Comparison of ENCODE assay signal across 19 cellular contexts in the genomic region with DNA sequence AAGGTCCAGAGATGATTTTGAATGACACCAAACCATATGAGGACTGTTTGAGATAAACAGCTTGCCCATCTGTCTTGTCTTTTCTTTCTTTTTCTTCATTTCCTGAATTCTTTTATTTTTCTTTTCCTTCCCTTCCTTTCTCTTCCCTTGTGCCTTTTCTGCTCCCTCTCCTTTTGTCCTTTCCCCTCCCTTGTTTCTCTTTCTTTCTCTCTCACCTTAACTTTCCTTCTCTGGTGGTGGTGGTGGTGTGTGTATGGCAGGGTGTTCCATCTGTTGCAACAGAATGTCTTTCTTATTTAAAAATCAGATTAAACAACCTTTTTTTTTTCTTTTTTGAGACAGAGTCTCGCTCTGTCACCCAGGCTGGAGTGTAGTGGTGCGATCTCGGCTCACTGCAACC. TPM values are rescaled to one million over a fixed set of nuclear protein-coding genes. Genes with fewer than 3 reads are reported as not detected.
"Had no signal": no experiment of that assay in that cellular context is flagged by ENCODE, and none has a peak within 500 bp of the region (broad histone marks: within the 10 kb centered on the region; RNA-seq: fewer than 3 reads in every experiment).

No MANE protein-coding gene starts in this region.

- H3K4me3 ChIP-seq: esophagus muscularis mucosa, sigmoid colon, testis, upper lobe of right lung had no signal

- H3K4me1 ChIP-seq: foreskin keratinocyte had no signal

- DNase-seq: activated CD4-positive, CD25-positive, alpha-beta regulatory T cell; amygdala; brain microvascular endothelial cell; foreskin keratinocyte; head of caudate nucleus; mammary epithelial cell; naive thymus-derived CD4-positive, alpha-beta T cell; occipital lobe; sigmoid colon; stimulated activated CD4-positive, alpha-beta T cell treated with anti-CD3 and anti-CD28 coated beads, Interleukin-2, amount 100 ng/mL, for 48 hours; stimulated activated CD8-positive, alpha-beta memory T cell treated with anti-CD3 and anti-CD28 coated beads, Interleukin-4, amount 100 ng/mL, for 48 hours; stimulated activated naive CD8-positive, alpha-beta T cell treated with anti-CD3 and anti-CD28 coated beads, Interleukin-15, amount 100 ng/mL, for 72 hours; T-helper 2 cell; testis; upper lobe of right lung had no signal

- H3K9me3 Mint-ChIP-seq: activated naive CD4-positive, alpha-beta T cell treated with anti-CD3 and anti-CD28 coated beads, Interleukin-2, amount 50 U/mL, for 72 hours; stimulated activated naive CD8-positive, alpha-beta T cell treated with anti-CD3 and anti-CD28 coated beads, Interleukin-15, amount 100 ng/mL, for 72 hours had no signal

- H3K36me3 Mint-ChIP-seq: naive thymus-derived CD4-positive, alpha-beta T cell had no signal

- H3K4me3 Mint-ChIP-seq: naive thymus-derived CD4-positive, alpha-beta T cell; stimulated activated naive CD8-positive, alpha-beta T cell treated with anti-CD3 and anti-CD28 coated beads, Interleukin-15, amount 100 ng/mL, for 72 hours had no signal

- H3K27ac ChIP-seq: brain microvascular endothelial cell, esophagus muscularis mucosa, foreskin keratinocyte, sigmoid colon, testis, upper lobe of right lung had no signal

- H3K36me3 ChIP-seq: brain microvascular endothelial cell, esophagus muscularis mucosa, sigmoid colon, upper lobe of right lung had no signal

- H3K27me3 Mint-ChIP-seq: naive thymus-derived CD4-positive, alpha-beta T cell; stimulated activated naive CD8-positive, alpha-beta T cell treated with anti-CD3 and anti-CD28 coated beads, Interleukin-15, amount 100 ng/mL, for 72 hours had no signal

- H3K9me3 ChIP-seq: esophagus muscularis mucosa, sigmoid colon, testis, upper lobe of right lung had no signal

- H3K27me3 ChIP-seq: brain microvascular endothelial cell, esophagus muscularis mucosa, foreskin keratinocyte, sigmoid colon, testis, upper lobe of right lung had no signal

RNA-seq across cellular contexts. Expression of gene OR1K1, which starts 32.3 kb away (rescaled TPM):
- total RNA-seq: activated naive CD4-positive, alpha-beta T cell treated with anti-CD3 and anti-CD28 coated beads, Interleukin-2, amount 50 U/mL, for 72 hours; esophagus muscularis mucosa; foreskin keratinocyte; mammary epithelial cell; mononuclear cell; naive thymus-derived CD4-positive, alpha-beta T cell; occipital lobe; pulmonary artery endothelial cell; sigmoid colon; testis; upper lobe of right lung had no signal

RNA-seq across cellular contexts. Expression of gene OR5C1, which starts 43.5 kb away (rescaled TPM):
- total RNA-seq: activated naive CD4-positive, alpha-beta T cell treated with anti-CD3 and anti-CD28 coated beads, Interleukin-2, amount 50 U/mL, for 72 hours; esophagus muscularis mucosa; foreskin keratinocyte; mammary epithelial cell; mononuclear cell; naive thymus-derived CD4-positive, alpha-beta T cell; occipital lobe; pulmonary artery endothelial cell; sigmoid colon; testis; upper lobe of right lung had no signal
